ENCODE assay signal across 23 cellular contexts in the genomic region with DNA sequence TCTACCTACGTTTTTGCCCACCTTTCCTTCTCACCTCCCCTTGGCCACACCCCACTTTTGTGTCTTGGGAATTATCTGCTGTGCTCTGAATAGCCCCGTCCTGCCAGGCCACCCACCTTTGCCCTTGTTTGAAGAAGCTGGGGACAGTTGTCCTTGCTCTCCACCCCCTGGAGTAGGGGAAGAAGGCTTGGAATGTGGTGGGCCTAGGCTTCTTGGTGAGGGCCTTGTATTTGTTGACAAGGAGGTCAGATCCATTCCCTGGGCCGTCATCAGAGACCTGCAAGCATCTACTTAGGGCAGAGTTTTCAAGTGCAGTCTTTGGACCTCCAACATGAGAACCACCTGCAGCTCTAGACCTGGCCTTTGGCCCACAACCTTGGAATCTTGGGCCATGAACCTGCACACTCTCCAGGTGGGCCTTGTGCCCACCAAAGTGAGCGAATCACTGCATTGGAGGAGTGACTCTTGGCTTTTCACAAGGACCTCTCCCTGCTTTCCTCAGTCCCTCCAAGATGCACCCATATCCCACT.
A peak's percentile ranks its signal among the peaks of the same experiment; 100 is the strongest.
DNase-seq lines count a peak whose midpoint lies in the region; ATAC-seq, FAIRE-seq and TF ChIP-seq lines count a peak whose summit lies in the region.
"Had no signal": no experiment of that assay in that cellular context is flagged by ENCODE, and none has a peak within 500 bp of the region (broad histone marks: within the 10 kb centered on the region; RNA-seq: fewer than 3 reads in every experiment).

No MANE protein-coding gene starts in this region.

- H3K4me2 ChIP-seq in astrocyte (ENCODE audit: low read length): no peak overlapping the region
- no peak overlapping the region for H3K4me2 ChIP-seq in H9 (ENCODE audit: insufficient read depth, insufficient read length, low read length)
- H3K4me2 ChIP-seq: BLaER1, KMS-11 had no signal

- TF ChIP-seq CTCF in astrocyte (IDR thresholded peaks at IDR 0.05; ENCODE audit: insufficient read depth, low read depth, low read length) (no peak), endodermal cell (conservative IDR thresholded peaks at IDR 0.05) (no peak), spleen (IDR thresholded peaks at IDR 0.05 in 8 of 11, conservative IDR thresholded peaks at IDR 0.05 in 3 of 11) (no peak), foreskin keratinocyte (conservative IDR thresholded peaks at IDR 0.05) (no peak), H9 (conservative IDR thresholded peaks at IDR 0.05) (no peak)

- no peak overlapping the region for H3K4ac ChIP-seq in H9 (ENCODE audit: low read depth, low read length)

- H3K4me1 ChIP-seq in astrocyte (ENCODE audit: insufficient read depth, low read length) (peaks cover 31% of the 10 kb centered on the region), endodermal cell (ENCODE audit: control insufficient read depth, insufficient read depth, low read length) (no peaks in the 10 kb centered on the region), spleen (peaks cover 0 to 13% (median 0%) of the 10 kb centered on the region in 6 donors), foreskin keratinocyte (no peaks in the 10 kb centered on the region), H9 (ENCODE audit: insufficient read depth, low read length) (no peaks in the 10 kb centered on the region)
- H3K4me1 ChIP-seq: BLaER1, Peyer's patch had no signal

- no peak overlapping the region for H2AK5ac ChIP-seq in H9 (ENCODE audit: insufficient read length, low read length)

- H3K4me1 Mint-ChIP-seq in astrocyte (ENCODE audit: low read depth, unreplicated experiment): peaks cover 36% of the 10 kb centered on the region
- H3K4me1 Mint-ChIP-seq in endodermal cell: peaks cover 7% of the 10 kb centered on the region
- H3K4me1 Mint-ChIP-seq in H9: peaks cover 3 to 25% of the 10 kb centered on the region in 2 experiments

- no peak overlapping the region for H2BK20ac ChIP-seq in H9 (ENCODE audit: low read depth, low read length, poor library complexity, severe bottlenecking)

- DNase-seq in activated CD8-positive, alpha-beta memory T cell treated with anti-CD3 and anti-CD28 coated beads for 24 hours: peak; percentile 53
- no peak for DNase-seq in activated CD8-positive, alpha-beta memory T cell treated with anti-CD3 and anti-CD28 coated beads, Interleukin-2, amount 50 U/mL, for 4 hours
- DNase-seq in astrocyte (ENCODE audit: low read depth): no peak
- no peak for DNase-seq in endodermal cell
- peak; percentile 13 for DNase-seq in spleen
- no peak for DNase-seq in foreskin keratinocyte
- no peak for DNase-seq in H9
- DNase-seq: ACHN; CD4-positive, alpha-beta T cell; COR-L47; DMS79; NCI-H1092 treated with DMSO at 0.1 percent for 48 hours; NCI-H1436 treated with DMSO at 0.1 percent for 48 hours; NCI-H2029; NCI-H2227 treated with DMSO at 0.1 percent for 48 hours; NCI-H510A treated with DMSO at 0.1 percent for 48 hours; NCI-H774; Peyer's patch had no signal

- no peaks in the 10 kb centered on the region for H3K79me1 ChIP-seq in H9 (ENCODE audit: insufficient read depth, low read depth, low read length, poor library complexity, severe bottlenecking)

- H3K36me3 ChIP-seq in astrocyte (ENCODE audit: insufficient read depth, low read length): no peaks in the 10 kb centered on the region
- no peaks in the 10 kb centered on the region for H3K36me3 ChIP-seq in endodermal cell (ENCODE audit: control insufficient read depth, insufficient read depth, low read length)
- no peaks in the 10 kb centered on the region for H3K36me3 ChIP-seq in spleen
- H3K36me3 ChIP-seq: BLaER1, Peyer's patch had no signal

- no peak for FAIRE-seq in astrocyte (lab: Jason Lieb, UNC)
- FAIRE-seq: H54 had no signal

- no peak overlapping the region for H3K4me3 Mint-ChIP-seq in astrocyte (ENCODE audit: unreplicated experiment)
- H3K4me3 Mint-ChIP-seq in endodermal cell: no peak overlapping the region
- H3K4me3 Mint-ChIP-seq in H9: no peak overlapping the region
- H3K4me3 Mint-ChIP-seq: CD4-positive, alpha-beta T cell had no signal

- H3K9me3 Mint-ChIP-seq in astrocyte (ENCODE audit: unreplicated experiment): no peaks in the 10 kb centered on the region
- no peaks in the 10 kb centered on the region for H3K9me3 Mint-ChIP-seq in endodermal cell
- H3K9me3 Mint-ChIP-seq in H9: no peaks in the 10 kb centered on the region
- H3K9me3 Mint-ChIP-seq: CD4-positive, alpha-beta T cell had no signal

- H4K91ac ChIP-seq in H9 (ENCODE audit: insufficient read length, low read depth, low read length): no peak overlapping the region

- no peak overlapping the region for H3K18ac ChIP-seq in H9 (ENCODE audit: insufficient read length, low read depth, low read length)

- H3K79me2 ChIP-seq in astrocyte (ENCODE audit: insufficient read depth, low read length): no peaks in the 10 kb centered on the region
- no peaks in the 10 kb centered on the region for H3K79me2 ChIP-seq in H9 (ENCODE audit: insufficient read depth, low read length)

- ATAC-seq in HG03342 (IDR thresholded peaks at IDR 0.05; ENCODE audit: unreplicated experiment) (no peak), foreskin keratinocyte (no peak)

- H3K27ac Mint-ChIP-seq in astrocyte (ENCODE audit: unreplicated experiment) (peak overlapping the region; percentile 26), endodermal cell (peak overlapping the region; percentile 71), H9 (peak overlapping the region in 1 of 3 experiments; percentile 51; a peak in 1 of 7 replicates)
- H3K27ac Mint-ChIP-seq: CD4-positive, alpha-beta T cell had no signal

- H2BK15ac ChIP-seq in H9 (ENCODE audit: low read depth, low read length): no peak overlapping the region

- no peak overlapping the region for H2BK12ac ChIP-seq in H9 (ENCODE audit: insufficient read length, low read depth, low read length)

- H4K8ac ChIP-seq in H9 (replicated peaks; ENCODE audit: insufficient read length, low read depth, low read length): no peak overlapping the region

- 88 to 90% methylated on average over 3 to 4 of the region's 4 CpGs for WGBS in endodermal cell (ENCODE audit: insufficient coverage in 1 of 2, insufficient read length in 1 of 2), 2 experiments
- WGBS in spleen, 5 donors: 72 to 87% (median 73%) methylated on average over 4 of the region's 4 CpGs
- WGBS in H9 (ENCODE audit: extremely low coverage, insufficient read length, low lambda C conversion rate): no CpG with 5 or more reads among the region's 4 CpGs

- no peak overlapping the region for H3K27ac ChIP-seq in astrocyte (ENCODE audit: low read depth, low read length)
- peak overlapping the region; percentile 54 for H3K27ac ChIP-seq in endodermal cell (ENCODE audit: low read depth, low read length)
- no peak overlapping the region for H3K27ac ChIP-seq in spleen
- no peak overlapping the region for H3K27ac ChIP-seq in foreskin keratinocyte
- H3K27ac ChIP-seq in H9 (ENCODE audit: insufficient read length, low read depth, low read length): no peak overlapping the region
- H3K27ac ChIP-seq: 22Rv1, BLaER1, KMS-11, Peyer's patch had no signal

- H2AFZ ChIP-seq in astrocyte (ENCODE audit: low read depth, low read length) (no peak overlapping the region), H9 (ENCODE audit: low read length) (no peak overlapping the region)

- H4K20me1 ChIP-seq in astrocyte (ENCODE audit: insufficient read depth, low read length) (no peaks in the 10 kb centered on the region), H9 (ENCODE audit: control insufficient read depth, insufficient read depth, insufficient read length) (no peaks in the 10 kb centered on the region)

- no peak for TF ChIP-seq POLR2A in spleen (IDR thresholded peaks at IDR 0.05)

- H3K27me3 ChIP-seq in astrocyte (ENCODE audit: insufficient read depth, low read length) (no peaks in the 10 kb centered on the region), endodermal cell (ENCODE audit: control insufficient read depth, insufficient read depth, low read length, poor library complexity, severe bottlenecking) (no peaks in the 10 kb centered on the region), spleen (replicated peaks in 1 of 7) (no peaks in the 10 kb centered on the region), foreskin keratinocyte (no peaks in the 10 kb centered on the region), H9 (ENCODE audit: insufficient read depth, low read length) (no peaks in the 10 kb centered on the region)
- H3K27me3 ChIP-seq: BLaER1, Peyer's patch had no signal

- intact Hi-C loops in spleen (cut with DNase I; ENCODE audit: low total_unique reads): no loop called here

- no peak overlapping the region for H3K23ac ChIP-seq in H9 (ENCODE audit: insufficient read length, low read depth, low read length)

- H3T11ph ChIP-seq in H9 (ENCODE audit: low read length): no peak overlapping the region

- H3K14ac ChIP-seq in H9 (ENCODE audit: insufficient read depth, low read length): no peak overlapping the region

- H3K4me3 ChIP-seq in astrocyte (ENCODE audit: insufficient read depth, low read depth, low read length): no peak overlapping the region
- no peak overlapping the region for H3K4me3 ChIP-seq in endodermal cell (ENCODE audit: low read length)
- no peak overlapping the region for H3K4me3 ChIP-seq in spleen
- H3K4me3 ChIP-seq: BLaER1, Peyer's patch had no signal

- H3K9me3 ChIP-seq in astrocyte (ENCODE audit: insufficient read depth, low read depth, low read length): no peaks in the 10 kb centered on the region
- no peaks in the 10 kb centered on the region for H3K9me3 ChIP-seq in endodermal cell (ENCODE audit: control insufficient read depth, low read length)
- no peaks in the 10 kb centered on the region for H3K9me3 ChIP-seq in spleen
- no peaks in the 10 kb centered on the region for H3K9me3 ChIP-seq in H9 (ENCODE audit: control insufficient read depth, low read depth, low read length)
- H3K9me3 ChIP-seq: Peyer's patch had no signal

- no peak overlapping the region for H2BK120ac ChIP-seq in H9 (ENCODE audit: low read depth, low read length, poor library complexity, severe bottlenecking)

- H3K27me3 Mint-ChIP-seq in astrocyte (ENCODE audit: low read depth, unreplicated experiment): no peaks in the 10 kb centered on the region
- H3K27me3 Mint-ChIP-seq in endodermal cell (ENCODE audit: insufficient read depth): no peaks in the 10 kb centered on the region
- no peaks in the 10 kb centered on the region for H3K27me3 Mint-ChIP-seq in H9 (ENCODE audit: low read depth)
- H3K27me3 Mint-ChIP-seq: CD4-positive, alpha-beta T cell had no signal

- H2BK5ac ChIP-seq in H9 (ENCODE audit: insufficient read length, low read length): no peak overlapping the region

- H3K36me3 Mint-ChIP-seq in astrocyte (ENCODE audit: low read depth, unreplicated experiment) (no peaks in the 10 kb centered on the region), endodermal cell (ENCODE audit: low read depth) (no peaks in the 10 kb centered on the region), H9 (ENCODE audit: insufficient read depth in 1 of 3, low read depth in 3 of 3) (no peaks in the 10 kb centered on the region)

- no peak overlapping the region for H3K56ac ChIP-seq in H9 (ENCODE audit: insufficient read length, low read depth, low read length)

- no peaks in the 10 kb centered on the region for H3K23me2 ChIP-seq in H9 (ENCODE audit: insufficient read length, low read depth, low read length, poor library complexity, severe bottlenecking)

- H3K9ac ChIP-seq in astrocyte (ENCODE audit: low read length) (no peak overlapping the region), endodermal cell (ENCODE audit: extremely low read depth, low read length, poor library complexity, severe bottlenecking) (no peak overlapping the region), H9 (ENCODE audit: extremely low read depth, insufficient read length, low read length) (no peak overlapping the region)
- H3K9ac ChIP-seq: BLaER1, KMS-11 had no signal

- no peak overlapping the region for H4K5ac ChIP-seq in H9 (ENCODE audit: insufficient read length, low read depth, low read length)

Comparison
In these comparisons a context has a peak if more than half of its experiments do, and no peak if none do; other contexts are left out.
1. DNase-seq: peak in activated CD8-positive, alpha-beta memory T cell treated with anti-CD3 and anti-CD28 coated beads for 24 hours (single experiment) and spleen (single experiment); none in activated CD8-positive, alpha-beta memory T cell treated with anti-CD3 and anti-CD28 coated beads, Interleukin-2, amount 50 U/mL, for 4 hours (single experiment), astrocyte (single experiment), endodermal cell (single experiment), foreskin keratinocyte (0 of 2) and H9 (single experiment).